In genomic region chr1:184890539-184890973, GRCh38 we compare ENCODE assay signal across 1 cellular context.
TF ChIP-seq lines count a peak whose summit lies in the region.

No MANE protein-coding gene starts in this region.

TF ChIP-seq in SK-N-SH, 30 proteins besides CTCF, POLR2A, EP300 and RAD21 (continued from another document):
- TF ChIP-seq SMC3 (IDR thresholded peaks at IDR 0.05; ENCODE audit: low read depth, low read length) (no peak), NRF1 (IDR thresholded peaks at IDR 0.05; ENCODE audit: low read depth, low read length) (no peak), REST (IDR thresholded peaks at IDR 0.05; ENCODE audit: low read depth, low read length) (no peak), ELF1 (IDR thresholded peaks at IDR 0.05) (no peak), MXI1 (IDR thresholded peaks at IDR 0.05; ENCODE audit: low read depth, low read length) (no peak), MEF2A (IDR thresholded peaks at IDR 0.05; ENCODE audit: borderline replicate concordance, low read depth) (no peak), FOXJ3 (CRISPR knock-in tag; IDR thresholded peaks at IDR 0.05) (no peak), EZH2phosphoT487 (IDR thresholded peaks at IDR 0.05; ENCODE audit: borderline replicate concordance, low read depth) (no peak), GABPA (IDR thresholded peaks at IDR 0.05; ENCODE audit: low read depth) (no peak), POLR2AphosphoS5 (IDR thresholded peaks at IDR 0.05; ENCODE audit: low read depth, low read length) (no peak), CHD2 (IDR thresholded peaks at IDR 0.05; ENCODE audit: low read length, partially characterized antibody) (no peak)
- TF ChIP-seq, protein P1, sequence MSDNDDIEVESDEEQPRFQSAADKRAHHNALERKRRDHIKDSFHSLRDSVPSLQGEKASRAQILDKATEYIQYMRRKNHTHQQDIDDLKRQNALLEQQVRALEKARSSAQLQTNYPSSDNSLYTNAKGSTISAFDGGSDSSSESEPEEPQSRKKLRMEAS (IDR thresholded peaks at IDR 0.05; ENCODE audit: low read depth): no peak
- TF ChIP-seq, protein P2, sequence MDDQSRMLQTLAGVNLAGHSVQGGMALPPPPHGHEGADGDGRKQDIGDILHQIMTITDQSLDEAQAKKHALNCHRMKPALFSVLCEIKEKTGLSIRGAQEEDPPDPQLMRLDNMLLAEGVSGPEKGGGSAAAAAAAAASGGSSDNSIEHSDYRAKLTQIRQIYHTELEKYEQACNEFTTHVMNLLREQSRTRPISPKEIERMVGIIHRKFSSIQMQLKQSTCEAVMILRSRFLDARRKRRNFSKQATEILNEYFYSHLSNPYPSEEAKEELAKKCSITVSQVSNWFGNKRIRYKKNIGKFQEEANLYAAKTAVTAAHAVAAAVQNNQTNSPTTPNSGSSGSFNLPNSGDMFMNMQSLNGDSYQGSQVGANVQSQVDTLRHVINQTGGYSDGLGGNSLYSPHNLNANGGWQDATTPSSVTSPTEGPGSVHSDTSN (IDR thresholded peaks at IDR 0.05): peak; percentile 52; the same call in 1 of the 2 replicates
- TF ChIP-seq, protein P3, sequence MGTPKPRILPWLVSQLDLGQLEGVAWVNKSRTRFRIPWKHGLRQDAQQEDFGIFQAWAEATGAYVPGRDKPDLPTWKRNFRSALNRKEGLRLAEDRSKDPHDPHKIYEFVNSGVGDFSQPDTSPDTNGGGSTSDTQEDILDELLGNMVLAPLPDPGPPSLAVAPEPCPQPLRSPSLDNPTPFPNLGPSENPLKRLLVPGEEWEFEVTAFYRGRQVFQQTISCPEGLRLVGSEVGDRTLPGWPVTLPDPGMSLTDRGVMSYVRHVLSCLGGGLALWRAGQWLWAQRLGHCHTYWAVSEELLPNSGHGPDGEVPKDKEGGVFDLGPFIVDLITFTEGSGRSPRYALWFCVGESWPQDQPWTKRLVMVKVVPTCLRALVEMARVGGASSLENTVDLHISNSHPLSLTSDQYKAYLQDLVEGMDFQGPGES (IDR thresholded peaks at IDR 0.05; ENCODE audit: low read depth, low read length): no peak
